In the genomic region with DNA sequence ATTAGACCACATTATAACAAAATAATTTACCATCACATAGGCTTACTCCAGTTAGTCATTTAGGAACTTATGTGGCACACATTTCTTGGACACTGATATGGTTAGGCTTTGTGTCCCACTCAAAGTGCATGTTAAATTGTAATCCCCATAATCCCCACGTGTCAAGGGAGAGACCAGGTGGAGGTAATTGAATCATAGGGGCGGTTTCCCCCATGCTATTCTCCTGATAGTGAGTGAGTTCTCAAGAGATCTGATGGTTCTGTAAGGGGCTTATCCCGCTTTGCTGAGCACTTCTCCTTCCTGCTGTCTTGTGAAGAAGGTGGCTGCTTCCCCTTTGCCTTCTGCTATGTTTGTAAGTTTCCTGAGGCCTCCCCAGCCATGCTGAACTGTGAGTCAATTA, we compare ENCODE assay signal across 4 cellular contexts.
DNase-seq lines count a peak whose midpoint lies in the region; TF ChIP-seq lines count a peak whose summit lies in the region.
"Not testable (repeated sequence)": the region's sequence is repeated elsewhere in the genome, so short reads cannot be mapped to it uniquely, and the experiment has no call there.

No MANE protein-coding gene starts in this region.

- H3K4me3 ChIP-seq in SJCRH30: not testable (repeated sequence)

- not testable (repeated sequence) for H3K27me3 Mint-ChIP-seq in glutamatergic neuron (ENCODE audit: unreplicated experiment)

- H3K27ac Mint-ChIP-seq in glutamatergic neuron (ENCODE audit: unreplicated experiment): peak overlapping the region; percentile 46

- not testable (repeated sequence) for H3K9me3 Mint-ChIP-seq in glutamatergic neuron (ENCODE audit: unreplicated experiment)

- DNase-seq in NCI-H524 (lab: John Stamatoyannopoulos, UW) (peak; percentile 73 to 83), NCI-H82 (lab: John Stamatoyannopoulos, UW) (peak; percentile 94), SJCRH30 (peak; percentile 42 to 66)
- DNase-seq in glutamatergic neuron: not testable (repeated sequence)

- not testable (repeated sequence) for H3K36me3 Mint-ChIP-seq in glutamatergic neuron (ENCODE audit: unreplicated experiment)

- not testable (repeated sequence) for H3K9me3 ChIP-seq in SJCRH30 (replicated peaks)

- peak overlapping the region; percentile 18 for H3K4me3 Mint-ChIP-seq in glutamatergic neuron (ENCODE audit: unreplicated experiment)

- not testable (repeated sequence) for H3K27ac ChIP-seq in SJCRH30

- H3K4me1 ChIP-seq in SJCRH30: not testable (repeated sequence)

- not testable (repeated sequence) for H3K36me3 ChIP-seq in SJCRH30

- TF ChIP-seq CTCF in glutamatergic neuron (IDR thresholded peaks at IDR 0.05; ENCODE audit: partially characterized antibody, unreplicated experiment): not testable (repeated sequence)

- H3K27me3 ChIP-seq in SJCRH30: not testable (repeated sequence)

- peaks cover 25% of the 10 kb centered on the region for H3K4me1 Mint-ChIP-seq in glutamatergic neuron (ENCODE audit: low read depth, unreplicated experiment)
